28 cellular contexts compared by ENCODE assay signal in the genomic region with DNA sequence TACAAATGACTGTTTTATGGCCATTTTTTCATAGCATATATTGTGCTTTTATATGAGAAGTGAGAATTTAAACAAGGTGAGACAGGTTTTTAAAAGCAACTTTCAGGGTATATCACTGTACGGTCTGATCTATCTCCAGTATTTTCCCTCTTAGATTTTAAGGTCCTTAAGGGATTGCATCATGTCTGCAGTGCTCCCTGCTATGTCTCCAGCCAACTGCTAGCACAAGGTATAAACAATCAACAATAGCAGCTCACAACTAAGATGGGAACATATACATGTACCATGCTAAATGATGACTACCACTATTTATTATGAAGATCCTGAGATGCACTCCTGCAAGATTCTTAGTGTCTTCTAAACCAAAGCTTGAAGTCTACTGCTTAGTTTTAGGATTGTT.
"Had no signal": no experiment of that assay in that cellular context is flagged by ENCODE, and none has a peak within 500 bp of the region (broad histone marks: within the 10 kb centered on the region; RNA-seq: fewer than 3 reads in every experiment).

No MANE protein-coding gene starts in this region.

- H3K9me3 Mint-ChIP-seq: immature natural killer cell; naive thymus-derived CD4-positive, alpha-beta T cell; nephron; neural crest cell; stimulated activated naive B cell treated with anti-CD40 and anti-IgM and Interleukin-4, amounts not matched to agents 10 μg/mL and 1 μg/mL and 100 μg/mL, for 72 hours had no signal

- H3K27me3 ChIP-seq: pancreas, sigmoid colon, spleen, stomach, testis, thyroid gland, transverse colon, upper lobe of left lung, vagina had no signal

- H3K36me3 ChIP-seq: prostate gland had no signal

- H3K27ac Mint-ChIP-seq: immature natural killer cell; naive thymus-derived CD4-positive, alpha-beta T cell; nephron; stimulated activated naive B cell treated with anti-CD40 and anti-IgM and Interleukin-4, amounts not matched to agents 10 μg/mL and 1 μg/mL and 100 μg/mL, for 72 hours had no signal

- H3K4me3 Mint-ChIP-seq: immature natural killer cell; naive thymus-derived CD4-positive, alpha-beta T cell; nephron; neural crest cell; stimulated activated naive B cell treated with anti-CD40 and anti-IgM and Interleukin-4, amounts not matched to agents 10 μg/mL and 1 μg/mL and 100 μg/mL, for 72 hours had no signal

- H3K27ac ChIP-seq: left ventricle myocardium inferior, pancreas, prostate gland, sigmoid colon, spleen, stomach, testis, thyroid gland, transverse colon, upper lobe of left lung, vagina had no signal

- H3K4me1 ChIP-seq: pancreas, prostate gland, testis, thyroid gland had no signal

- ATAC-seq: mucosa of descending colon; naive thymus-derived CD4-positive, alpha-beta T cell; pancreas; right cardiac atrium; stimulated activated naive B cell treated with anti-CD40 and anti-IgM and Interleukin-4, amounts not matched to agents 10 μg/mL and 1 μg/mL and 100 μg/mL, for 72 hours; stimulated activated naive CD8-positive, alpha-beta T cell treated with anti-CD3 and anti-CD28 coated beads, Interleukin-15, Interleukin-2, amounts not matched to agents 100 U/mL and 50 U/mL, for 24 hours had no signal

- DNase-seq: hypothalamus; immature natural killer cell; islet precursor cell; left ventricle myocardium inferior; midbrain; mucosa of descending colon; naive thymus-derived CD4-positive, alpha-beta T cell; nucleus accumbens; pancreas; posterior cingulate gyrus; retina; right cardiac atrium; sigmoid colon; small intestine; spleen; stimulated activated CD4-positive, alpha-beta T cell treated with anti-CD3 and anti-CD28 coated beads, Interleukin-2, amount 100 ng/mL, for 48 hours; stimulated activated naive B cell treated with anti-CD40 and anti-IgM and Interleukin-4, amounts not matched to agents 10 μg/mL and 1 μg/mL and 100 μg/mL, for 72 hours; stimulated activated naive CD8-positive, alpha-beta T cell treated with anti-CD3 and anti-CD28 coated beads, Interleukin-15, Interleukin-2, amounts not matched to agents 100 U/mL and 50 U/mL, for 24 hours; stomach; testis; thyroid gland; transverse colon; upper lobe of left lung had no signal

- H3K9me3 ChIP-seq: left ventricle myocardium inferior, mucosa of descending colon, pancreas, prostate gland, sigmoid colon, spleen, stomach, testis, thyroid gland, transverse colon, upper lobe of left lung, vagina had no signal

- H3K4me3 ChIP-seq: left ventricle myocardium inferior, lung, mucosa of descending colon, pancreas, prostate gland, sigmoid colon, spleen, stomach, testis, thyroid gland, transverse colon, upper lobe of left lung, vagina had no signal

- H3K27me3 Mint-ChIP-seq: naive thymus-derived CD4-positive, alpha-beta T cell; stimulated activated naive B cell treated with anti-CD40 and anti-IgM and Interleukin-4, amounts not matched to agents 10 μg/mL and 1 μg/mL and 100 μg/mL, for 72 hours had no signal
